1 cellular context compared by ENCODE assay signal in the genomic region with DNA sequence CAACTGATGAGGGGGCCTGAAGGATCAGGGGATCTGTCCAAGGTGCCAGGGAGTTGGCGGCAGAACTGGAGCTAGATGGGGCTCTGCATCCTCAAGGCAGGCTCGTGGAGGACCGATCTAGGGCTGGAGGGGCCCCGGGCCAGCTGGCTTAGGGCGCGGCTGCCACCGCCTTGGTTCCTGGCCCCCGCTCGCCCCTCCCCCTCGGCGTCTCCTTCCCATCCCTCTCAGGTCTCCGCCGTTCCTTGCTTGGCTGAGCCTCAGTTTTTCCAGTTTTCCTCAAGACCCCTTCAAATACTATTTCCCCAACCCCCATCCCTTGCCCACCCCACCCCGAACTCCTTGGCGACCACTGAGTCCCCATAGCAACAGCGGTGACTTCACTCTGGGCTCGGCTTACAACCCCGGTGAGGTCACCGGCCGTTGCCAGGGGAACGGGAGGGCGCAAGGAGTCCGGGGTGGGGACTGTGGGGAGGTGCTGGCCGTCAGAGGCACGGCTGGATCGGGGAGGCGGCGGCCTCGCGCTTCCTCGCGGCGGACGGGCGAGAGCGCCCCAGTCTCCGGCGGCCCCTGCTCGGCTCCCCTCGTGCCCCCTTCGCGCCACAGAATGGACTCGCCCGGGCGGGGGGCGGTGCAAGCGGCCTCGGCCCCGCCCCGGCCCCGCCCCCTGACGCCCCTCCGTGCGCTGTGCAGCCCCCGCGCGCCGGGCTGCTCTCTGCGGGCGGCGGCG.
A peak's percentile ranks its signal among the peaks of the same experiment; 100 is the strongest.
TF ChIP-seq lines count a peak whose summit lies in the region.

No MANE protein-coding gene starts in this region.

TF ChIP-seq in GM12878, 131 proteins besides CTCF, POLR2A, EP300 and RAD21:
- peak; percentile 65 for TF ChIP-seq ATF7 (IDR thresholded peaks at IDR 0.05; ENCODE audit: low read depth)
- TF ChIP-seq, protein P1, sequence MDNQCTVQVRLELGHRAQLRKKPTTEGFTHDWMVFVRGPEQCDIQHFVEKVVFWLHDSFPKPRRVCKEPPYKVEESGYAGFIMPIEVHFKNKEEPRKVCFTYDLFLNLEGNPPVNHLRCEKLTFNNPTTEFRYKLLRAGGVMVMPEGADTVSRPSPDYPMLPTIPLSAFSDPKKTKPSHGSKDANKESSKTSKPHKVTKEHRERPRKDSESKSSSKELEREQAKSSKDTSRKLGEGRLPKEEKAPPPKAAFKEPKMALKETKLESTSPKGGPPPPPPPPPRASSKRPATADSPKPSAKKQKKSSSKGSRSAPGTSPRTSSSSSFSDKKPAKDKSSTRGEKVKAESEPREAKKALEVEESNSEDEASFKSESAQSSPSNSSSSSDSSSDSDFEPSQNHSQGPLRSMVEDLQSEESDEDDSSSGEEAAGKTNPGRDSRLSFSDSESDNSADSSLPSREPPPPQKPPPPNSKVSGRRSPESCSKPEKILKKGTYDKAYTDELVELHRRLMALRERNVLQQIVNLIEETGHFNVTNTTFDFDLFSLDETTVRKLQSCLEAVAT (IDR thresholded peaks at IDR 0.05): peak; percentile 46; the same call in 1 of the 2 replicates
- TF ChIP-seq NR2F1 (conservative IDR thresholded peaks at IDR 0.05): peak; percentile 48; the same call in 1 of the 2 replicates
- no peak for TF ChIP-seq TARDBP (IDR thresholded peaks at IDR 0.05; ENCODE audit: borderline replicate concordance)
- TF ChIP-seq KLF5 (IDR thresholded peaks at IDR 0.05; ENCODE audit: partially characterized antibody): peak; percentile 95
- TF ChIP-seq CREB1 (IDR thresholded peaks at IDR 0.05; ENCODE audit: low read depth): peak; percentile 77
- TF ChIP-seq SREBF1 (IDR thresholded peaks at IDR 0.05; ENCODE audit: low read length): peak; percentile 77
- TF ChIP-seq BHLHE40 (IDR thresholded peaks at IDR 0.05; ENCODE audit: borderline replicate concordance in 1 of 2, low read depth in 2 of 2, low read length in 1 of 2): peak; percentile 67 to 95
- TF ChIP-seq, protein P2, sequence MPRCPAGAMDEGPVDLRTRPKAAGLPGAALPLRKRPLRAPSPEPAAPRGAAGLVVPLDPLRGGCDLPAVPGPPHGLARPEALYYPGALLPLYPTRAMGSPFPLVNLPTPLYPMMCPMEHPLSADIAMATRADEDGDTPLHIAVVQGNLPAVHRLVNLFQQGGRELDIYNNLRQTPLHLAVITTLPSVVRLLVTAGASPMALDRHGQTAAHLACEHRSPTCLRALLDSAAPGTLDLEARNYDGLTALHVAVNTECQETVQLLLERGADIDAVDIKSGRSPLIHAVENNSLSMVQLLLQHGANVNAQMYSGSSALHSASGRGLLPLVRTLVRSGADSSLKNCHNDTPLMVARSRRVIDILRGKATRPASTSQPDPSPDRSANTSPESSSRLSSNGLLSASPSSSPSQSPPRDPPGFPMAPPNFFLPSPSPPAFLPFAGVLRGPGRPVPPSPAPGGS (IDR thresholded peaks at IDR 0.05; ENCODE audit: borderline replicate concordance, insufficient read depth, low read depth, low read length, poor library complexity, severe bottlenecking): no peak
- TF ChIP-seq EGR1 (IDR thresholded peaks at IDR 0.05; ENCODE audit: borderline replicate concordance in 1 of 2, low read depth in 2 of 2, low read length in 2 of 2): no peak
- no peak for TF ChIP-seq SMAD1 (IDR thresholded peaks at IDR 0.05; ENCODE audit: low read depth, partially characterized antibody)
- TF ChIP-seq FOXK2 (IDR thresholded peaks at IDR 0.05): peak; percentile 93
- peak; percentile 46 for TF ChIP-seq SUZ12 (IDR thresholded peaks at IDR 0.05; ENCODE audit: unreplicated experiment)
- no peak for TF ChIP-seq JUNB (IDR thresholded peaks at IDR 0.05)
- TF ChIP-seq BMI1 (IDR thresholded peaks at IDR 0.05; ENCODE audit: borderline replicate concordance): peak; percentile 91
- TF ChIP-seq SRF (IDR thresholded peaks at IDR 0.05; ENCODE audit: low read depth in 2 of 2, low read length in 2 of 2): 0 out of 4 replicates have a peak, but pooled peaks of 1 of the 2 experiments have one; percentile 43
- TF ChIP-seq, protein P3, sequence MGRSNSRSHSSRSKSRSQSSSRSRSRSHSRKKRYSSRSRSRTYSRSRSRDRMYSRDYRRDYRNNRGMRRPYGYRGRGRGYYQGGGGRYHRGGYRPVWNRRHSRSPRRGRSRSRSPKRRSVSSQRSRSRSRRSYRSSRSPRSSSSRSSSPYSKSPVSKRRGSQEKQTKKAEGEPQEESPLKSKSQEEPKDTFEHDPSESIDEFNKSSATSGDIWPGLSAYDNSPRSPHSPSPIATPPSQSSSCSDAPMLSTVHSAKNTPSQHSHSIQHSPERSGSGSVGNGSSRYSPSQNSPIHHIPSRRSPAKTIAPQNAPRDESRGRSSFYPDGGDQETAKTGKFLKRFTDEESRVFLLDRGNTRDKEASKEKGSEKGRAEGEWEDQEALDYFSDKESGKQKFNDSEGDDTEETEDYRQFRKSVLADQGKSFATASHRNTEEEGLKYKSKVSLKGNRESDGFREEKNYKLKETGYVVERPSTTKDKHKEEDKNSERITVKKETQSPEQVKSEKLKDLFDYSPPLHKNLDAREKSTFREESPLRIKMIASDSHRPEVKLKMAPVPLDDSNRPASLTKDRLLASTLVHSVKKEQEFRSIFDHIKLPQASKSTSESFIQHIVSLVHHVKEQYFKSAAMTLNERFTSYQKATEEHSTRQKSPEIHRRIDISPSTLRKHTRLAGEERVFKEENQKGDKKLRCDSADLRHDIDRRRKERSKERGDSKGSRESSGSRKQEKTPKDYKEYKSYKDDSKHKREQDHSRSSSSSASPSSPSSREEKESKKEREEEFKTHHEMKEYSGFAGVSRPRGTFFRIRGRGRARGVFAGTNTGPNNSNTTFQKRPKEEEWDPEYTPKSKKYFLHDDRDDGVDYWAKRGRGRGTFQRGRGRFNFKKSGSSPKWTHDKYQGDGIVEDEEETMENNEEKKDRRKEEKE (IDR thresholded peaks at IDR 0.05): peak; percentile 87
- TF ChIP-seq JUND (IDR thresholded peaks at IDR 0.05; ENCODE audit: low read depth, low read length): peak; percentile 84
- 0 out of 2 replicates have a peak, but pooled peaks have one; percentile 58 for TF ChIP-seq DPF2 (IDR thresholded peaks at IDR 0.05)
- TF ChIP-seq, protein P4, sequence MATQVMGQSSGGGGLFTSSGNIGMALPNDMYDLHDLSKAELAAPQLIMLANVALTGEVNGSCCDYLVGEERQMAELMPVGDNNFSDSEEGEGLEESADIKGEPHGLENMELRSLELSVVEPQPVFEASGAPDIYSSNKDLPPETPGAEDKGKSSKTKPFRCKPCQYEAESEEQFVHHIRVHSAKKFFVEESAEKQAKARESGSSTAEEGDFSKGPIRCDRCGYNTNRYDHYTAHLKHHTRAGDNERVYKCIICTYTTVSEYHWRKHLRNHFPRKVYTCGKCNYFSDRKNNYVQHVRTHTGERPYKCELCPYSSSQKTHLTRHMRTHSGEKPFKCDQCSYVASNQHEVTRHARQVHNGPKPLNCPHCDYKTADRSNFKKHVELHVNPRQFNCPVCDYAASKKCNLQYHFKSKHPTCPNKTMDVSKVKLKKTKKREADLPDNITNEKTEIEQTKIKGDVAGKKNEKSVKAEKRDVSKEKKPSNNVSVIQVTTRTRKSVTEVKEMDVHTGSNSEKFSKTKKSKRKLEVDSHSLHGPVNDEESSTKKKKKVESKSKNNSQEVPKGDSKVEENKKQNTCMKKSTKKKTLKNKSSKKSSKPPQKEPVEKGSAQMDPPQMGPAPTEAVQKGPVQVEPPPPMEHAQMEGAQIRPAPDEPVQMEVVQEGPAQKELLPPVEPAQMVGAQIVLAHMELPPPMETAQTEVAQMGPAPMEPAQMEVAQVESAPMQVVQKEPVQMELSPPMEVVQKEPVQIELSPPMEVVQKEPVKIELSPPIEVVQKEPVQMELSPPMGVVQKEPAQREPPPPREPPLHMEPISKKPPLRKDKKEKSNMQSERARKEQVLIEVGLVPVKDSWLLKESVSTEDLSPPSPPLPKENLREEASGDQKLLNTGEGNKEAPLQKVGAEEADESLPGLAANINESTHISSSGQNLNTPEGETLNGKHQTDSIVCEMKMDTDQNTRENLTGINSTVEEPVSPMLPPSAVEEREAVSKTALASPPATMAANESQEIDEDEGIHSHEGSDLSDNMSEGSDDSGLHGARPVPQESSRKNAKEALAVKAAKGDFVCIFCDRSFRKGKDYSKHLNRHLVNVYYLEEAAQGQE (IDR thresholded peaks at IDR 0.05; ENCODE audit: low read depth, low read length): peak; percentile 90
- TF ChIP-seq CHD1 (IDR thresholded peaks at IDR 0.05; ENCODE audit: low read depth, low read length): peak; percentile 94; the same call in 1 of the 2 replicates
- no peak for TF ChIP-seq STAT1 (conservative IDR thresholded peaks at IDR 0.05)
